Comparison of ENCODE assay signal across 18 cellular contexts in the genomic region with DNA sequence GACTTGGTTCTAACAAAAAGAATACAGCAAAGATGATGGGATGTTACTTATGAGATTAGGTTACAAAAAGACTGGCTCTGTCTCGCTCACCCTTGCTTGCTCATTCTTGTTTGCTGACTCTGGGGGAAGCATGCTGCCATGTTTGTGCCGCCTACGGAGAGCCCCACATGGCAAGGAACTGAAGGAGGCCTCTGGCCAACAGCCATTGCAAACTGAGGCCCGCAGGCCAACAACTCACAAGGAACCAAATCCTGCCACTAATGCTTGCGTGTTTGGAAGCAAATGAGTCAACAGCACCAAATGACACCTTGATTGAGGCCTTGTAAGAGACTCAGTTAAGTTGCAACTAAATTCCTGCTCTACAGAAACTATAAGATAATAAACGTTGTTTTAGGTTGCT.
"Had no signal": no experiment of that assay in that cellular context is flagged by ENCODE, and none has a peak within 500 bp of the region (broad histone marks: within the 10 kb centered on the region; RNA-seq: fewer than 3 reads in every experiment).

No MANE protein-coding gene starts in this region.

- ATAC-seq: left cardiac atrium, left ventricle myocardium superior had no signal

- DNase-seq: colonic mucosa; effector CD4-positive, alpha-beta T cell; endodermal cell; esophagus squamous epithelium; foreskin fibroblast; kidney; left cardiac atrium; left ventricle myocardium superior; mesendoderm; naive B cell; ovary; small intestine; stimulated activated CD4-positive, alpha-beta T cell treated with anti-CD3 and anti-CD28 coated beads, Interleukin-12 subunit alpha, Interleukin-12 subunit beta, amount 100 ng/mL, for 4 hours; stimulated activated CD4-positive, alpha-beta T cell treated with anti-CD3 and anti-CD28 coated beads, Interleukin-2, amount 100 ng/mL, for 48 hours; stimulated activated naive CD4-positive, alpha-beta T cell treated with Interleukin-2 at 50 U/mL for 16 hours; trophoblast cell had no signal

- H3K27ac ChIP-seq: colonic mucosa, esophagus squamous epithelium, neutrophil, ovary, right atrium auricular region had no signal
